8 cellular contexts compared by ENCODE assay signal in the genomic region with DNA sequence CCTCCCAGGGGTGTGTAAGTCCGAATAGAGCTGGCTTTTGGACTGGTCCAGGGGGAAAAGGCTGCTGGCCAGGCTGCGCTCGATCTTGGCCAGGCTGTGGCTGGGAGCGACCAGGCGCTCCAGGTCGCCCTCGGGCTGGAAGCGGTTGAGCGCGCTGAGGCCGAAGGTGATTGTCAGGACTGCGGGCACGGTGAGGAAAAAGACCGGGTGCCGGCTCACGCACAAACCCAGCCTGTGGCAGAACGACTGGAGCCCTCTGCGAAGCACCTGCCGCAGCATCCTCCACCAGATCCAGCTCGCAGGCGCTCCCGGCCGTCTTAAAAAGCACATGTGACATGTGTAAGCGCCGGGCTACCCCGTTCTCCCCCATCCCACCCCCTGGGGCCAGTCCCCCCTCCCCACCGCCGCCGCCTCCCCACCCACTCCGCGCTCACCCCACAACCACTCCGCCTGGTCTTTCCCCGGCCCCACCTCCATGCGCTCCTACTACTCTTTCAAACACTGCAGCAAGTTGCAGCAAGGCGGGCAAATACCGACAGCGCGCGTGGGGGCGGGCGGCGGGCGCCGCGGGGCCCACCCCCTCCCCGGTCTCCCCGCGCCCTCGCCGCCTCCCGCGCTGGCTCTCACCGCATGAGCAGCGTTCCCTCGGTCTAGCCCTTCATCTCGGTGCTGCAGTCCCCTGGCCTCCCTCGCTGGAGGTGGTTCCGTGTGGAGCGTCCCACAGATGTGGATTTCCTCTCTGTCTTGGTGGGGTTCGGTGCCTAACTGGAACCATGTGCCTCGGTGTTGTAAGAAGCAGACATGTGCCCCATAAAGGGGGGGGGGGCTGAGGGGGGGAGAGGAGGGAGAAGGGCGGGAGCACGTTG. TPM values are rescaled to one million over a fixed set of nuclear protein-coding genes. Genes with fewer than 3 reads are reported as not detected.
DNase-seq lines count a peak whose midpoint lies in the region; ATAC-seq and TF ChIP-seq lines count a peak whose summit lies in the region.

No MANE protein-coding gene starts in this region.

- peak overlapping the region; percentile 69 for H3K4me3 Mint-ChIP-seq in progenitor cell of endocrine pancreas (ENCODE audit: low read depth)

- H3K4me3 ChIP-seq in fibroblast of villous mesenchyme (ENCODE audit: low read depth, low read length) = peak overlapping the region; percentile 40

- H3K27me3 Mint-ChIP-seq in progenitor cell of endocrine pancreas = peaks cover 46% of the 10 kb centered on the region

- ATAC-seq in GM18909 (IDR thresholded peaks at IDR 0.05; ENCODE audit: poor library complexity, unreplicated experiment) = no peak
- no peak for ATAC-seq in HG03196 (IDR thresholded peaks at IDR 0.05; ENCODE audit: unreplicated experiment)

- DNase-seq in ELR (ENCODE audit: low read depth) = peak; percentile 9
- DNase-seq in NCI-H69 (lab: John Stamatoyannopoulos, UW) = peak; percentile 90
- DNase-seq in fibroblast of villous mesenchyme (ENCODE audit: low read depth) = no peak
- peak; percentile 21 for DNase-seq in progenitor cell of endocrine pancreas (ENCODE audit: low spot score, unreplicated experiment)
- no peak for DNase-seq in HCEC 1CT
- DNase-seq in OCI-M2 (lab: John Stamatoyannopoulos, UW; ENCODE audit: unreplicated experiment) = no peak

- H3K36me3 Mint-ChIP-seq in progenitor cell of endocrine pancreas (ENCODE audit: insufficient read depth) = no peaks in the 10 kb centered on the region

- peaks cover 9% of the 10 kb centered on the region for H3K4me1 Mint-ChIP-seq in progenitor cell of endocrine pancreas (ENCODE audit: low read depth)

- H3K27ac Mint-ChIP-seq in progenitor cell of endocrine pancreas = no peak overlapping the region

- H3K9me3 Mint-ChIP-seq in progenitor cell of endocrine pancreas (ENCODE audit: low read depth) = no peaks in the 10 kb centered on the region

- TF ChIP-seq CTCF in fibroblast of villous mesenchyme (IDR thresholded peaks at IDR 0.05; ENCODE audit: insufficient read depth, low read depth, low read length) = no peak
- TF ChIP-seq CTCF in progenitor cell of endocrine pancreas (IDR thresholded peaks at IDR 0.05; ENCODE audit: unreplicated experiment) = no peak

RNA-seq across cellular contexts. Expression of gene PTCHD4, which starts 42.4 kb away (rescaled TPM):
- 4.2 and 4.7 TPM in 2 replicates for total RNA-seq in fibroblast of villous mesenchyme
- 2.7 and 4.8 TPM in 2 replicates for total RNA-seq in progenitor cell of endocrine pancreas

Comparison
In these comparisons a context has a peak if more than half of its experiments do, and no peak if none do; other contexts are left out.
1. DNase-seq: peak in ELR (single experiment), NCI-H69 (single experiment) and progenitor cell of endocrine pancreas (single experiment); none in fibroblast of villous mesenchyme (single experiment), HCEC 1CT (single experiment) and OCI-M2 (single experiment).